In the genomic region with DNA sequence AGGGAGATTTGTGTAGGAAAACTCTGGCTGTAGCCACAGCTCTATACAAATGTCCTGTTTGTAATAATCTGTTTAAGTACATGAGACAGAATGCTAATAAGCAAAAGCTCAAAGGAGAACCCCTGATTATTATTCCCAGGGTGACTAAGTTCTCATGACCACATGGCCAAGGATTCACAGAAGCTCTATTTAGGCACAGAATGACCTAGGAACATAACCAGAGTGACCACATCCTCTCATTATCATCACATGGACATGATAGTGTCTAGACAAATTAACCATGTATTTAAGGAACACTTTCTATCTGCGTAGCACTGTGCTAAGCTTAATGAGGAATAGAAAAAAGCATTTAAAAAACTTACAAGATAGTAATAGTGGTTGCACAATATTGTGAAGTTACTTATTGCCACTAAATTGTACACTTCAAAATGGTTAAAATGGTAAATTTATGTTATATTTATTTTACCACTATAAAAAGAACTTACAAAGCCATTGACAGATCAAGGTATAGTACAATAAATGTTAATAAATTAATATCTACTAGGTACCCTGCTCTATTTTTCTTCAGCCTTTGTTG, we compare ENCODE assay signal across 22 cellular contexts. TPM values are rescaled to one million over a fixed set of nuclear protein-coding genes. Genes with fewer than 3 reads are reported as not detected.
DNase-seq lines count a peak whose midpoint lies in the region; ATAC-seq lines count a peak whose summit lies in the region.
"Had no signal": no experiment of that assay in that cellular context is flagged by ENCODE, and none has a peak within 500 bp of the region (broad histone marks: within the 10 kb centered on the region; RNA-seq: fewer than 3 reads in every experiment).

No MANE protein-coding gene starts in this region.

- no peak for ATAC-seq in GM21717 (IDR thresholded peaks at IDR 0.05; ENCODE audit: unreplicated experiment)
- no peak for ATAC-seq in HG03108 (IDR thresholded peaks at IDR 0.05; ENCODE audit: unreplicated experiment)
- ATAC-seq in HG03139 (IDR thresholded peaks at IDR 0.05; ENCODE audit: unreplicated experiment): no peak
- ATAC-seq: activated CD8-positive, alpha-beta T cell treated with anti-CD3 and anti-CD28 coated beads for 36 hours; mucosa of descending colon; right lobe of liver; Right ventricle myocardium inferior had no signal

- DNase-seq in M059J (ENCODE audit: low read depth) (peak; percentile 18), amniotic epithelial cell (ENCODE audit: low read depth) (peak; percentile 52), glomerular visceral epithelial cell (ENCODE audit: extremely low spot score) (peak; percentile 9), NCI-H446 treated with DMSO at 0.1 percent for 48 hours (lab: John Stamatoyannopoulos, UW) (no peak)
- DNase-seq: activated CD8-positive, alpha-beta T cell treated with anti-CD3 and anti-CD28 coated beads for 36 hours; activated gamma-delta T cell treated with Interleukin-2 at 50 U/mL for 16 hours; colonic mucosa; effector memory CD4-positive, alpha-beta T cell; mucosa of descending colon; NCI-H1048; NCI-H187; NCI-H2227 treated with DMSO at 0.1 percent for 48 hours; NCI-H774; nephron progenitor cell; ovary; right lobe of liver; stimulated activated CD4-positive, alpha-beta T cell treated with anti-CD3 and anti-CD28 coated beads, Interleukin-15, amount 100 ng/mL, for 24 hours; T-helper 9 cell had no signal

RNA-seq across cellular contexts. Expression of a gene that starts 56.3 kb away (rescaled TPM):
- total RNA-seq in M059J (2014; rRNA removed; shearing (Covaris generic)): 15.3 and 34.8 TPM in 2 replicates
